Comparison of ENCODE assay signal across 9 cellular contexts in genomic region chr18:23207191-23207955, GRCh38.
DNase-seq lines count a peak whose midpoint lies in the region; ATAC-seq and TF ChIP-seq lines count a peak whose summit lies in the region.
"Had no signal": no experiment of that assay in that cellular context is flagged by ENCODE, and none has a peak within 500 bp of the region (broad histone marks: within the 10 kb centered on the region; RNA-seq: fewer than 3 reads in every experiment).

No MANE protein-coding gene starts in this region.

- H3K36me3 ChIP-seq in Karpas-422 (ENCODE audit: insufficient read depth, low read length), result no peaks in the 10 kb centered on the region

- peaks cover 7% of the 10 kb centered on the region for H3K4me1 ChIP-seq in Karpas-422 (ENCODE audit: low read length)

- H3K36me3 Mint-ChIP-seq in neural crest cell (ENCODE audit: low read depth) (peaks cover 2% of the 10 kb centered on the region), glutamatergic neuron (ENCODE audit: unreplicated experiment) (no peaks in the 10 kb centered on the region)

- H3K27me3 ChIP-seq in Karpas-422 (ENCODE audit: low read length), result no peaks in the 10 kb centered on the region

- no peak overlapping the region for H3K4me3 Mint-ChIP-seq in neural crest cell
- H3K4me3 Mint-ChIP-seq in glutamatergic neuron (ENCODE audit: unreplicated experiment), result no peak overlapping the region

- H3K4me1 Mint-ChIP-seq in neural crest cell (no peaks in the 10 kb centered on the region), glutamatergic neuron (ENCODE audit: low read depth, unreplicated experiment) (peaks cover 2% of the 10 kb centered on the region)

- ATAC-seq in HG02981 (IDR thresholded peaks at IDR 0.05; ENCODE audit: unreplicated experiment), result no peak

- no peak overlapping the region for H3K27ac Mint-ChIP-seq in neural crest cell (ENCODE audit: unreplicated experiment)
- no peak overlapping the region for H3K27ac Mint-ChIP-seq in glutamatergic neuron (ENCODE audit: unreplicated experiment)

- DNase-seq in GM10266 (ENCODE audit: extremely low spot score), result no peak
- peak; percentile 77 for DNase-seq in Karpas-422
- DNase-seq in caudate nucleus (lab: John Stamatoyannopoulos, UW), result no peak
- no peak for DNase-seq in neural crest cell (ENCODE audit: low read depth, low spot score)
- no peak for DNase-seq in NCI-H1694 (lab: John Stamatoyannopoulos, UW)
- no peak for DNase-seq in glutamatergic neuron
- DNase-seq in NCI-H1092 treated with DMSO at 0.1 percent for 48 hours (lab: John Stamatoyannopoulos, UW), result no peak
- DNase-seq: NCI-H774 had no signal

- no peak overlapping the region for H3K9ac ChIP-seq in Karpas-422 (ENCODE audit: low read length)

- H3K4me2 ChIP-seq in Karpas-422 (ENCODE audit: low read depth, low read length, poor library complexity, severe bottlenecking), result no peak overlapping the region

- no peaks in the 10 kb centered on the region for H3K9me3 ChIP-seq in Karpas-422 (ENCODE audit: low read length)

- H3K4me3 ChIP-seq in Karpas-422 (ENCODE audit: low read length), result no peak overlapping the region

- H3K9me2 ChIP-seq in Karpas-422 (replicated peaks; ENCODE audit: insufficient read depth, low read length), result no peaks in the 10 kb centered on the region

- H3K27me3 Mint-ChIP-seq in neural crest cell (ENCODE audit: low read depth) (no peaks in the 10 kb centered on the region), glutamatergic neuron (ENCODE audit: unreplicated experiment) (peaks cover 1% of the 10 kb centered on the region)

- peaks cover 9% of the 10 kb centered on the region for H3K9me3 Mint-ChIP-seq in neural crest cell
- peaks cover 2% of the 10 kb centered on the region for H3K9me3 Mint-ChIP-seq in glutamatergic neuron (ENCODE audit: unreplicated experiment)

- H3K27ac ChIP-seq in Karpas-422 (ENCODE audit: low read length) (no peak overlapping the region), caudate nucleus (ENCODE audit: low read depth, low read length) (peak overlapping the region; percentile 87)

- no peak overlapping the region for H2AFZ ChIP-seq in Karpas-422 (ENCODE audit: low read length)

- TF ChIP-seq CTCF in GM10266 (IDR thresholded peaks at IDR 0.05; ENCODE audit: control insufficient read depth, insufficient read depth, low read depth, missing control alignments) (peak; percentile 13), neural crest cell (conservative IDR thresholded peaks at IDR 0.05) (peak; percentile 40), glutamatergic neuron (IDR thresholded peaks at IDR 0.05; ENCODE audit: partially characterized antibody, unreplicated experiment) (no peak)

- H4K20me1 ChIP-seq in Karpas-422 (ENCODE audit: insufficient read depth, low read depth, low read length), result no peaks in the 10 kb centered on the region

- no peaks in the 10 kb centered on the region for H3K79me2 ChIP-seq in Karpas-422 (ENCODE audit: low read length)
